7 cellular contexts compared by ENCODE assay signal in the genomic region with DNA sequence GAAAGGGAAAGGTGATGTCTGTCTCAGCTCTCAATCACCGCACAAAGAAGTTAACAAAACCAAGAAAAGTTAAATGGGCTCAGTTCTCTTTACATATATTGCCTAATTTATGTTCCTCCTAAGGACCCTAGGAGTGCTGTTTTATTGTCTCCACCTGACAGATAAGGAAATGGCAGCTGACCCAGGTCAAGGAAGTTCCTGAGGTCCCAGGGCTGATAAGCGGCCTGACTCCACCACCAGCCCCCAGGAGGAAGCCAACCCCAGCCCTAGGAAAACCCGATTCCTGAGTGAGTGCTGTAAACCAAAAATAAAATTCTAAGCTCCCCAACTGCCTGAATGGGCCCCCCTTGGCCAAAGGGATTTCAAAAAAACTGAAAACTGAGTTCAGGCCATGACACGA. TPM values are rescaled to one million over a fixed set of nuclear protein-coding genes. Genes with fewer than 3 reads are reported as not detected.
DNase-seq lines count a peak whose midpoint lies in the region; ATAC-seq and TF ChIP-seq lines count a peak whose summit lies in the region.
"Not testable (repeated sequence)": the region's sequence is repeated elsewhere in the genome, so short reads cannot be mapped to it uniquely, and the experiment has no call there.

No MANE protein-coding gene starts in this region.

- not testable (repeated sequence) for H3K9me2 ChIP-seq in Loucy (replicated peaks; ENCODE audit: low read depth, low read length)

- not testable (repeated sequence) for H3K27me3 ChIP-seq in Loucy (ENCODE audit: insufficient read depth, low read length, poor library complexity, severe bottlenecking); colonic mucosa; esophagus squamous epithelium; naive thymus-derived CD4-positive, alpha-beta T cell (ENCODE audit: control insufficient read depth in 2 of 2, insufficient read depth in 2 of 2, low read length in 2 of 2); subcutaneous abdominal adipose tissue (ENCODE audit: control insufficient read depth in 5 of 5, insufficient read depth in 4 of 5, low read length in 5 of 5)

- not testable (repeated sequence) for H3F3A ChIP-seq in Loucy (ENCODE audit: low read depth)

- H3K4me2 ChIP-seq in Loucy (ENCODE audit: low read depth, low read length, poor library complexity, severe bottlenecking) = peak overlapping the region; percentile 42

- CTCF ChIA-PET in activated CD8-positive, alpha-beta T cell treated with anti-CD3 and anti-CD28 coated beads, Interleukin-2, amount 10 ng/mL, durations not matched to agents 7 days and 5 days (lab: Charles Lee); naive thymus-derived CD4-positive, alpha-beta T cell (lab: Charles Lee): not testable (repeated sequence)

- peaks cover 13% of the 10 kb centered on the region; the same call in 1 of the 2 replicates for H3K79me2 ChIP-seq in Loucy (ENCODE audit: insufficient read depth, low read length)

- 28 to 74% methylated on average over 2 to 3 of the region's 4 CpGs for WGBS in esophagus squamous epithelium, 2 donors

- H3K9me3 Mint-ChIP-seq in activated CD8-positive, alpha-beta T cell treated with anti-CD3 and anti-CD28 coated beads, Interleukin-2, amount 10 ng/mL, durations not matched to agents 7 days and 5 days (ENCODE audit: insufficient read depth); naive thymus-derived CD4-positive, alpha-beta T cell: not testable (repeated sequence)

- ATAC-seq in activated CD8-positive, alpha-beta T cell treated with anti-CD3 and anti-CD28 coated beads, Interleukin-2, amount 10 ng/mL, durations not matched to agents 7 days and 5 days = not testable (repeated sequence)
- peak; percentile 68 for ATAC-seq in left colon
- ATAC-seq in naive thymus-derived CD4-positive, alpha-beta T cell = peak; percentile 18

- peaks cover 10% of the 10 kb centered on the region for H3K4me1 ChIP-seq in Loucy (ENCODE audit: insufficient read depth, low read length, poor library complexity, severe bottlenecking)
- H3K4me1 ChIP-seq in colonic mucosa; naive thymus-derived CD4-positive, alpha-beta T cell (ENCODE audit: control insufficient read depth in 2 of 2, insufficient read depth in 2 of 2, low read length in 2 of 2): not testable (repeated sequence)
- H3K4me1 ChIP-seq in esophagus squamous epithelium = peaks cover 15 to 41% (median 15%) of the 10 kb centered on the region in 3 donors
- peaks cover 0 to 29% (median 14%) of the 10 kb centered on the region in 5 donors for H3K4me1 ChIP-seq in subcutaneous abdominal adipose tissue (ENCODE audit: control insufficient read depth in 5 of 5, insufficient read depth in 5 of 5, low read length in 5 of 5)

- DNase-seq in activated CD8-positive, alpha-beta T cell treated with anti-CD3 and anti-CD28 coated beads, Interleukin-2, amount 10 ng/mL, durations not matched to agents 7 days and 5 days; colonic mucosa; esophagus squamous epithelium (lab: John Stamatoyannopoulos, UW); left colon; naive thymus-derived CD4-positive, alpha-beta T cell: not testable (repeated sequence)

- not testable (repeated sequence) for H3K36me3 ChIP-seq in Loucy (ENCODE audit: insufficient read depth, low read length); colonic mucosa; naive thymus-derived CD4-positive, alpha-beta T cell (ENCODE audit: control insufficient read depth in 2 of 3, insufficient read depth in 3 of 3, low read length in 3 of 3); subcutaneous abdominal adipose tissue (ENCODE audit: control insufficient read depth in 5 of 5, insufficient read depth in 5 of 5, low read length in 5 of 5)
- H3K36me3 ChIP-seq in esophagus squamous epithelium = peaks cover 0 to 25% (median 0%) of the 10 kb centered on the region in 3 donors

- H3K27ac Mint-ChIP-seq in activated CD8-positive, alpha-beta T cell treated with anti-CD3 and anti-CD28 coated beads, Interleukin-2, amount 10 ng/mL, durations not matched to agents 7 days and 5 days = peak overlapping the region; percentile 49
- H3K27ac Mint-ChIP-seq in naive thymus-derived CD4-positive, alpha-beta T cell = peak overlapping the region in 2 of 9 donors; percentile 8 to 23

- not testable (repeated sequence) for TF ChIP-seq POLR2A in esophagus squamous epithelium (IDR thresholded peaks at IDR 0.05)

- not testable (repeated sequence) for H3K9me3 ChIP-seq in Loucy (ENCODE audit: insufficient read depth, low read depth, low read length); colonic mucosa; esophagus squamous epithelium; naive thymus-derived CD4-positive, alpha-beta T cell (ENCODE audit: control insufficient read depth in 2 of 3, low read length in 3 of 3); subcutaneous abdominal adipose tissue (ENCODE audit: control insufficient read depth in 5 of 5, low read length in 5 of 5)

- H3K4me3 Mint-ChIP-seq in activated CD8-positive, alpha-beta T cell treated with anti-CD3 and anti-CD28 coated beads, Interleukin-2, amount 10 ng/mL, durations not matched to agents 7 days and 5 days; naive thymus-derived CD4-positive, alpha-beta T cell: not testable (repeated sequence)

- H3K27me3 Mint-ChIP-seq in activated CD8-positive, alpha-beta T cell treated with anti-CD3 and anti-CD28 coated beads, Interleukin-2, amount 10 ng/mL, durations not matched to agents 7 days and 5 days (ENCODE audit: low read depth); naive thymus-derived CD4-positive, alpha-beta T cell: not testable (repeated sequence)

- not testable (repeated sequence) for H3K36me3 Mint-ChIP-seq in activated CD8-positive, alpha-beta T cell treated with anti-CD3 and anti-CD28 coated beads, Interleukin-2, amount 10 ng/mL, durations not matched to agents 7 days and 5 days (ENCODE audit: low read depth)
- peaks cover 0 to 13% (median 0%) of the 10 kb centered on the region in 5 donors for H3K36me3 Mint-ChIP-seq in naive thymus-derived CD4-positive, alpha-beta T cell

- intact Hi-C loops in colonic mucosa (cut with DNase I); esophagus squamous epithelium (cut with DNase I); left colon (cut with DNase I, micrococcal nuclease); naive thymus-derived CD4-positive, alpha-beta T cell (cut with micrococcal nuclease): not testable (repeated sequence)

- not testable (repeated sequence) for TF ChIP-seq CTCF in Loucy (conservative IDR thresholded peaks at IDR 0.05; ENCODE audit: low read length); colonic mucosa (IDR thresholded peaks at IDR 0.05); esophagus squamous epithelium (IDR thresholded peaks at IDR 0.05)

- POLR2A ChIA-PET in activated CD8-positive, alpha-beta T cell treated with anti-CD3 and anti-CD28 coated beads, Interleukin-2, amount 10 ng/mL, durations not matched to agents 7 days and 5 days (lab: Charles Lee); naive thymus-derived CD4-positive, alpha-beta T cell (lab: Charles Lee): not testable (repeated sequence)

- H3K4me1 Mint-ChIP-seq in activated CD8-positive, alpha-beta T cell treated with anti-CD3 and anti-CD28 coated beads, Interleukin-2, amount 10 ng/mL, durations not matched to agents 7 days and 5 days (ENCODE audit: low read depth) = peaks cover 20% of the 10 kb centered on the region
- H3K4me1 Mint-ChIP-seq in naive thymus-derived CD4-positive, alpha-beta T cell = peaks cover 10 to 32% (median 21%) of the 10 kb centered on the region in 7 donors

- peak overlapping the region; percentile 53 for H3K27ac ChIP-seq in colonic mucosa
- peak overlapping the region; percentile 39 to 76 (median 66) for H3K27ac ChIP-seq in esophagus squamous epithelium
- H3K27ac ChIP-seq in naive thymus-derived CD4-positive, alpha-beta T cell (ENCODE audit: low read depth, low read length) = not testable (repeated sequence)
- peak overlapping the region; percentile 23 for H3K27ac ChIP-seq in subcutaneous abdominal adipose tissue (ENCODE audit: low read depth, low read length)

- not testable (repeated sequence) for H3K9ac ChIP-seq in Loucy (ENCODE audit: low read depth, low read length, poor library complexity, severe bottlenecking); colonic mucosa (ENCODE audit: low read depth in 2 of 2, low read length in 2 of 2); subcutaneous abdominal adipose tissue (ENCODE audit: low read length in 5 of 5)

- H2AFZ ChIP-seq in Loucy (ENCODE audit: low read length) = not testable (repeated sequence)

- H4K20me1 ChIP-seq in Loucy (ENCODE audit: insufficient read depth, low read length, poor library complexity, severe bottlenecking) = not testable (repeated sequence)

- H3K4me3 ChIP-seq in Loucy (ENCODE audit: low read length, poor library complexity, severe bottlenecking); colonic mucosa; esophagus squamous epithelium; naive thymus-derived CD4-positive, alpha-beta T cell (ENCODE audit: low read length); subcutaneous abdominal adipose tissue (ENCODE audit: low read depth in 1 of 5, low read length in 5 of 5): not testable (repeated sequence)

RNA-seq across cellular contexts. Expression of a gene that starts 6.9 kb away (rescaled TPM):
- total RNA-seq in activated CD8-positive, alpha-beta T cell treated with anti-CD3 and anti-CD28 coated beads, Interleukin-2, amount 10 ng/mL, durations not matched to agents 7 days and 5 days = 10 to 100 TPM; 50.5 to 52.7 TPM
- 10 to 100 TPM; 50.7 to 61.3 TPM for total RNA-seq in colonic mucosa
- total RNA-seq in esophagus squamous epithelium = 100 to 1,000 TPM in 1 of 4 donors, 10 to 100 TPM in 3; 47.7 to 105 (median 81.1) TPM
- 10 to 100 TPM; 56.9 to 73.7 TPM for total RNA-seq in left colon
- 100 to 1,000 TPM in 2 of 5 experiments, 10 to 100 TPM in 3; 58.2 to 111 (median 80.4) TPM for total RNA-seq in naive thymus-derived CD4-positive, alpha-beta T cell
- 10 to 100 TPM; 11.5 to 21.2 TPM for polyA plus RNA-seq in naive thymus-derived CD4-positive, alpha-beta T cell

RNA-seq across cellular contexts. Expression of a gene that starts 50.9 kb away (rescaled TPM):
- total RNA-seq in activated CD8-positive, alpha-beta T cell treated with anti-CD3 and anti-CD28 coated beads, Interleukin-2, amount 10 ng/mL, durations not matched to agents 7 days and 5 days = 100 to 1,000 TPM; 100 to 106 TPM
- 100 to 1,000 TPM; 107 to 165 TPM for total RNA-seq in colonic mucosa
- total RNA-seq in esophagus squamous epithelium = 100 to 1,000 TPM in 2 of 4 donors, 10 to 100 TPM in 2; 37.7 to 146 (median 103) TPM
- total RNA-seq in left colon = 100 to 1,000 TPM; 146 to 165 TPM
- total RNA-seq in naive thymus-derived CD4-positive, alpha-beta T cell = 100 to 1,000 TPM in 3 of 5 experiments, 10 to 100 TPM in 2; 53.4 to 126 (median 109) TPM
- polyA plus RNA-seq in naive thymus-derived CD4-positive, alpha-beta T cell = 10 to 100 TPM; 20.1 to 38.9 TPM
